Comparison of ENCODE assay signal across 34 cellular contexts in genomic region chr13:98955336-98955735, GRCh38. TPM values are rescaled to one million over a fixed set of nuclear protein-coding genes. Genes with fewer than 3 reads are reported as not detected.
DNase-seq lines count a peak whose midpoint lies in the region; ATAC-seq, FAIRE-seq and TF ChIP-seq lines count a peak whose summit lies in the region.
"Had no signal": no experiment of that assay in that cellular context is flagged by ENCODE, and none has a peak within 500 bp of the region (broad histone marks: within the 10 kb centered on the region; RNA-seq: fewer than 3 reads in every experiment).

No MANE protein-coding gene starts in this region.

- no peak overlapping the region for H4K12ac ChIP-seq in trophoblast cell (ENCODE audit: low read depth, low read length)

- peak; percentile 23 for FAIRE-seq in H54 (lab: Jason Lieb, UNC)
- FAIRE-seq: A204.1, A549 had no signal

- no peak overlapping the region for H2BK5ac ChIP-seq in trophoblast cell (ENCODE audit: low read depth, low read length, poor library complexity)

- peaks cover 39% of the 10 kb centered on the region for H3K36me3 Mint-ChIP-seq in activated T-helper 17 cell treated with anti-CD3 and anti-CD28 coated beads, Interleukin-2, amount 50 U/mL, for 72 hours (ENCODE audit: low read depth)
- H3K36me3 Mint-ChIP-seq: CD14-positive monocyte had no signal

- TF ChIP-seq POLR2A in H54 (IDR thresholded peaks at IDR 0.05; ENCODE audit: low read depth, low read length): no peak

- no peaks in the 10 kb centered on the region for H3K79me1 ChIP-seq in trophoblast cell (ENCODE audit: low read length)

- H3K18ac ChIP-seq in trophoblast cell (ENCODE audit: low read length): no peak overlapping the region

- H2BK120ac ChIP-seq in trophoblast cell (ENCODE audit: insufficient read depth, low read length, poor library complexity): no peak overlapping the region

- DNase-seq in H54 (ENCODE audit: insufficient read length, low spot score) (no peak), trophoblast cell (peak; percentile 57 to 87), sciatic nerve (ENCODE audit: low spot score) (no peak), NCI-H1417 treated with DMSO at 0.1 percent for 48 hours (lab: John Stamatoyannopoulos, UW) (no peak)
- DNase-seq: 8988T; ACHN; AML-193; BE2C; C1 segment of cervical spinal cord; Caco-2; Calu3; CD4-positive, alpha-beta memory T cell; CD4-positive, alpha-beta T cell; CD4-positive, CD25-positive, alpha-beta regulatory T cell; CD8-positive, alpha-beta memory T cell; CD8-positive, alpha-beta T cell; COR-L47; DMS 273 treated with DMSO at 0.1 percent for 48 hours; DMS153; DMS53; DMS79; DMS79 treated with DMSO at 0.1 percent for 48 hours; DND-41; EL had no signal

- WGBS in trophoblast cell (ENCODE audit: extremely low coverage, insufficient coverage, insufficient read length): no CpG with 5 or more reads among the region's 9 CpGs

- H2BK12ac ChIP-seq in trophoblast cell (ENCODE audit: low read length): no peak overlapping the region

- no peak overlapping the region for H3K27ac Mint-ChIP-seq in activated T-helper 17 cell treated with anti-CD3 and anti-CD28 coated beads, Interleukin-2, amount 50 U/mL, for 72 hours
- H3K27ac Mint-ChIP-seq: B cell; CD4-positive, alpha-beta T cell; CD4-positive, CD25-positive, alpha-beta regulatory T cell; CD8-positive, alpha-beta T cell had no signal

- no peaks in the 10 kb centered on the region for H3K9me3 ChIP-seq in HEK293 (ENCODE audit: control insufficient read depth, insufficient read depth, low read depth, low read length)
- no peaks in the 10 kb centered on the region for H3K9me3 ChIP-seq in trophoblast cell (ENCODE audit: insufficient read depth, low read depth, low read length)
- H3K9me3 ChIP-seq: A549; BE2C; BLaER1; BLaER1 treated with 17β-estradiol and CSF1 and Interleukin-3, amounts not matched to agents 10 nM and 100 nM; Caco-2 had no signal

- no peak for TF ChIP-seq CTCF in HEK293 (tag by site-specific recombination; IDR thresholded peaks at IDR 0.05)

- POLR2A ChIA-PET in HEK293 (lab: Yijun Ruan, JAX): no interaction called here

- no peak overlapping the region for H2AFZ ChIP-seq in trophoblast cell (ENCODE audit: insufficient read depth, low read length, poor library complexity)

- intact Hi-C loops in sciatic nerve (cut with DNase I): no loop called here

- H3K4me3 Mint-ChIP-seq in activated T-helper 17 cell treated with anti-CD3 and anti-CD28 coated beads, Interleukin-2, amount 50 U/mL, for 72 hours: no peak overlapping the region
- H3K4me3 Mint-ChIP-seq: B cell; CD14-positive monocyte; CD4-positive, alpha-beta memory T cell; CD4-positive, alpha-beta T cell; CD4-positive, CD25-positive, alpha-beta regulatory T cell; CD8-positive, alpha-beta memory T cell; CD8-positive, alpha-beta T cell had no signal

- no peak overlapping the region for H3K4ac ChIP-seq in trophoblast cell (ENCODE audit: low read depth, low read length)

- H3K27me3 ChIP-seq in trophoblast cell (ENCODE audit: insufficient read depth, low read length): no peaks in the 10 kb centered on the region
- H3K27me3 ChIP-seq: BE2C; BLaER1; BLaER1 treated with 17β-estradiol and CSF1 and Interleukin-3, amounts not matched to agents 10 nM and 100 nM had no signal

- H3K79me2 ChIP-seq in trophoblast cell (ENCODE audit: control insufficient read depth, insufficient read depth, low read length, poor library complexity): peaks cover 3% of the 10 kb centered on the region

- no peak overlapping the region for H4K8ac ChIP-seq in trophoblast cell (ENCODE audit: low read depth, low read length)

- H3K36me3 ChIP-seq in HEK293 (ENCODE audit: control insufficient read depth in 2 of 2, insufficient read depth in 1 of 2, low read length in 2 of 2) (no peaks in the 10 kb centered on the region), trophoblast cell (ENCODE audit: control insufficient read depth in 1 of 2, insufficient read depth in 2 of 2, low read length in 2 of 2) (peaks cover 5 to 7% of the 10 kb centered on the region in 2 experiments)
- H3K36me3 ChIP-seq: BE2C; BLaER1; BLaER1 treated with 17β-estradiol and CSF1 and Interleukin-3, amounts not matched to agents 10 nM and 100 nM had no signal

- H3K4me1 Mint-ChIP-seq in activated T-helper 17 cell treated with anti-CD3 and anti-CD28 coated beads, Interleukin-2, amount 50 U/mL, for 72 hours: peaks cover 6% of the 10 kb centered on the region
- H3K4me1 Mint-ChIP-seq: B cell, CD14-positive monocyte had no signal

- H4K91ac ChIP-seq in trophoblast cell (ENCODE audit: low read depth, low read length): no peak overlapping the region

- no peak overlapping the region for H3K4me2 ChIP-seq in trophoblast cell (ENCODE audit: low read length)
- H3K4me2 ChIP-seq: A549; BLaER1; BLaER1 treated with 17β-estradiol and CSF1 and Interleukin-3, amounts not matched to agents 10 nM and 100 nM had no signal

- no peak overlapping the region for H3K14ac ChIP-seq in trophoblast cell (ENCODE audit: low read length)

- no peaks in the 10 kb centered on the region for H3K27me3 Mint-ChIP-seq in activated T-helper 17 cell treated with anti-CD3 and anti-CD28 coated beads, Interleukin-2, amount 50 U/mL, for 72 hours
- H3K27me3 Mint-ChIP-seq: B cell; CD4-positive, alpha-beta memory T cell; CD4-positive, alpha-beta T cell; CD4-positive, CD25-positive, alpha-beta regulatory T cell; CD8-positive, alpha-beta memory T cell had no signal

- H3K9ac ChIP-seq in trophoblast cell (ENCODE audit: low read length): no peak overlapping the region
- H3K9ac ChIP-seq: BLaER1; BLaER1 treated with 17β-estradiol and CSF1 and Interleukin-3, amounts not matched to agents 10 nM and 100 nM had no signal

- no peak overlapping the region for H3K23ac ChIP-seq in trophoblast cell (ENCODE audit: low read length)

- H3K4me1 ChIP-seq in HEK293 (ENCODE audit: control insufficient read depth, insufficient read depth, low read length) (no peaks in the 10 kb centered on the region; the same call in 1 of the 2 replicates), trophoblast cell (ENCODE audit: control insufficient read depth in 1 of 2, insufficient read depth in 2 of 2, low read length in 2 of 2) (peaks cover 3 to 10% of the 10 kb centered on the region in 2 experiments)
- H3K4me1 ChIP-seq: A549; BE2C; BLaER1; BLaER1 treated with 17β-estradiol and CSF1 and Interleukin-3, amounts not matched to agents 10 nM and 100 nM had no signal

- no peak overlapping the region for H2AK5ac ChIP-seq in trophoblast cell (ENCODE audit: low read length)

- no peak for ATAC-seq in sciatic nerve
- no peak for ATAC-seq in activated T-helper 17 cell treated with anti-CD3 and anti-CD28 coated beads, Interleukin-2, amount 50 U/mL, for 72 hours (replicated peaks)
- ATAC-seq: A549; CD8-positive, alpha-beta T cell had no signal

- H3K27ac ChIP-seq in HEK293 (ENCODE audit: extremely low read depth, low read depth, low read length): no peak overlapping the region
- no peak overlapping the region for H3K27ac ChIP-seq in trophoblast cell (ENCODE audit: low read depth, low read length)
- H3K27ac ChIP-seq: 22Rv1; A549; BLaER1; BLaER1 treated with 17β-estradiol and CSF1 and Interleukin-3, amounts not matched to agents 10 nM and 100 nM; C4-2B had no signal

- CTCF ChIA-PET in HEK293 (lab: Yijun Ruan, JAX): no interaction called here

- H3K4me3 ChIP-seq in HEK293 (ENCODE audit: low read depth, low read length) (no peak overlapping the region), trophoblast cell (ENCODE audit: low read depth, low read length) (no peak overlapping the region)
- H3K4me3 ChIP-seq: A549; BLaER1; BLaER1 treated with 17β-estradiol and CSF1 and Interleukin-3, amounts not matched to agents 10 nM and 100 nM had no signal

- no peaks in the 10 kb centered on the region for H3K9me3 Mint-ChIP-seq in activated T-helper 17 cell treated with anti-CD3 and anti-CD28 coated beads, Interleukin-2, amount 50 U/mL, for 72 hours
- H3K9me3 Mint-ChIP-seq: CD14-positive monocyte; CD4-positive, alpha-beta memory T cell; CD4-positive, alpha-beta T cell; CD4-positive, CD25-positive, alpha-beta regulatory T cell; CD8-positive, alpha-beta memory T cell; CD8-positive, alpha-beta T cell had no signal

TF ChIP-seq in HEK293, 187 proteins besides CTCF, POLR2A, EP300 and RAD21:
- TF ChIP-seq INSM2 (tag by site-specific recombination; IDR thresholded peaks at IDR 0.05) (no peak), ZNF658 (tag by site-specific recombination; IDR thresholded peaks at IDR 0.05) (no peak), ZNF600 (tag by site-specific recombination; IDR thresholded peaks at IDR 0.05) (0 out of 2 replicates have a peak, but pooled peaks have one; percentile 20)
TF ChIP-seq in HEK293: peak in this region for 1.

RNA-seq across cellular contexts. Expression of gene DOCK9, which starts 22.5 kb away (rescaled TPM):
- 135 and 138 TPM in 2 replicates for polyA plus RNA-seq in trophoblast cell (2013)
- total RNA-seq in sciatic nerve: 204 TPM
- total RNA-seq in activated T-helper 17 cell treated with anti-CD3 and anti-CD28 coated beads, Interleukin-2, amount 50 U/mL, for 72 hours: 10 to 100 TPM; 50.2 to 70.4 TPM
- polyA plus RNA-seq: CD14-positive monocyte had no signal

Comparison
In these comparisons a context has a peak if more than half of its experiments do, and no peak if none do; other contexts are left out.
1. DNase-seq: peak in trophoblast cell (2 of 2); none in H54 (single experiment), sciatic nerve (single experiment) and NCI-H1417 treated with DMSO at 0.1 percent for 48 hours (single experiment).